Comparison of ENCODE assay signal across 3 cellular contexts in genomic region chr2:7982054-7982453, GRCh38.
TF ChIP-seq lines count a peak whose summit lies in the region.

No MANE protein-coding gene starts in this region.

TF ChIP-seq in HEK293, 187 proteins besides CTCF, POLR2A, EP300 and RAD21:
- TF ChIP-seq SETDB1 (IDR thresholded peaks at IDR 0.05; ENCODE audit: insufficient read length, low read length) (peak; percentile 61), ZNF112 (tag by site-specific recombination; IDR thresholded peaks at IDR 0.05) (no peak)

TF ChIP-seq in K562, 482 proteins besides CTCF, POLR2A, EP300 and RAD21:
- peak; percentile 76 for TF ChIP-seq RBM25 (IDR thresholded peaks at IDR 0.05; ENCODE audit: low read depth, low read length, severe bottlenecking)
- TF ChIP-seq ATF2 (CRISPR knock-in tag; IDR thresholded peaks at IDR 0.05): no peak

TF ChIP-seq in H1, 55 proteins besides CTCF, POLR2A, EP300 and RAD21:
- TF ChIP-seq KDM1A (IDR thresholded peaks at IDR 0.05; ENCODE audit: borderline replicate concordance, low read length) (peak; percentile 53; the same call in 1 of the 2 replicates), SRF (IDR thresholded peaks at IDR 0.05; ENCODE audit: low read depth, low read length) (no peak)
